In genomic region chr3:71127052-71127451, GRCh38 we compare ENCODE assay signal across 10 cellular contexts.
A peak's percentile ranks its signal among the peaks of the same experiment; 100 is the strongest.
DNase-seq lines count a peak whose midpoint lies in the region; ATAC-seq and TF ChIP-seq lines count a peak whose summit lies in the region.
"Had no signal": no experiment of that assay in that cellular context is flagged by ENCODE, and none has a peak within 500 bp of the region (broad histone marks: within the 10 kb centered on the region; RNA-seq: fewer than 3 reads in every experiment).

No MANE protein-coding gene starts in this region.

- peak overlapping the region in 6 of 11 experiments; percentile 12 to 49 (median 34); a peak in 6 of 22 replicates for H3K27ac ChIP-seq in BLaER1 treated with 17β-estradiol and CSF1 and Interleukin-3, amounts not matched to agents 10 nM and 100 nM
- H3K27ac ChIP-seq in coronary artery: peak overlapping the region; percentile 87 to 90
- H3K27ac ChIP-seq in neural progenitor cell: no peak overlapping the region

- H3K36me3 ChIP-seq in BLaER1 treated with 17β-estradiol and CSF1 and Interleukin-3, amounts not matched to agents 10 nM and 100 nM: 0 out of 22 replicates have a peak, but pooled peaks cover 0 to 5% (median 0%) of the 10 kb centered on the region in 11 experiments
- H3K36me3 ChIP-seq in Loucy (ENCODE audit: insufficient read depth, low read length): no peaks in the 10 kb centered on the region; the same call in 1 of the 2 replicates
- H3K36me3 ChIP-seq in neural progenitor cell: no peaks in the 10 kb centered on the region

- H3K4me2 ChIP-seq in BLaER1 treated with 17β-estradiol and CSF1 and Interleukin-3, amounts not matched to agents 10 nM and 100 nM: peak overlapping the region; percentile 74 to 91 (median 83)
- peak overlapping the region; percentile 77 for H3K4me2 ChIP-seq in Loucy (ENCODE audit: low read depth, low read length, poor library complexity, severe bottlenecking)
- H3K4me2 ChIP-seq in neural progenitor cell: no peak overlapping the region

- DNase-seq in coronary artery (ENCODE audit: low spot score) (no peak), neural progenitor cell (ENCODE audit: low spot score) (no peak), inferior parietal cortex (ENCODE audit: extremely low spot score) (no peak), NCI-H2227 treated with DMSO at 0.1 percent for 48 hours (lab: John Stamatoyannopoulos, UW) (no peak)
- DNase-seq: DMS153, NCI-H748 treated with DMSO at 0.1 percent for 48 hours had no signal

- H3K9me2 ChIP-seq in Loucy (replicated peaks; ENCODE audit: low read depth, low read length): no peaks in the 10 kb centered on the region

- 0 out of 2 replicates have a peak, but pooled peaks cover 4% of the 10 kb centered on the region for H3F3A ChIP-seq in Loucy (ENCODE audit: low read depth)
- H3F3A ChIP-seq in neural progenitor cell (ENCODE audit: low read depth): no peaks in the 10 kb centered on the region

- H2AFZ ChIP-seq in Loucy (ENCODE audit: low read length): no peak overlapping the region
- H2AFZ ChIP-seq in neural progenitor cell (replicated peaks): no peak overlapping the region

- H3K9me3 ChIP-seq in BLaER1 treated with 17β-estradiol and CSF1 and Interleukin-3, amounts not matched to agents 10 nM and 100 nM (replicated peaks in 1 of 11): no peaks in the 10 kb centered on the region
- no peaks in the 10 kb centered on the region for H3K9me3 ChIP-seq in Loucy (ENCODE audit: insufficient read depth, low read depth, low read length)
- no peaks in the 10 kb centered on the region for H3K9me3 ChIP-seq in neural progenitor cell (ENCODE audit: low read depth)

- peak overlapping the region; percentile 23 for H3K27ac Mint-ChIP-seq in neural progenitor cell

- H4K20me1 ChIP-seq in BLaER1 treated with 17β-estradiol and CSF1 and Interleukin-3, amounts not matched to agents 10 nM and 100 nM: peaks cover 0 to 37% (median 0%) of the 10 kb centered on the region in 11 experiments; a peak in 2 of 22 replicates
- H4K20me1 ChIP-seq in Loucy (ENCODE audit: insufficient read depth, low read length, poor library complexity, severe bottlenecking) (peaks cover 7% of the 10 kb centered on the region), neural progenitor cell (ENCODE audit: low read depth) (no peaks in the 10 kb centered on the region)

- peaks cover 55% of the 10 kb centered on the region for H3K79me2 ChIP-seq in Loucy (ENCODE audit: insufficient read depth, low read length)
- no peaks in the 10 kb centered on the region for H3K79me2 ChIP-seq in neural progenitor cell (ENCODE audit: low read depth)

- TF ChIP-seq CTCF in Loucy (conservative IDR thresholded peaks at IDR 0.05; ENCODE audit: low read length) (no peak), coronary artery (IDR thresholded peaks at IDR 0.05) (no peak), neural progenitor cell (IDR thresholded peaks at IDR 0.05) (no peak)

- H3K4me1 ChIP-seq in BLaER1 treated with 17β-estradiol and CSF1 and Interleukin-3, amounts not matched to agents 10 nM and 100 nM: peaks cover 43 to 53% (median 46%) of the 10 kb centered on the region in 10 experiments
- H3K4me1 ChIP-seq in Loucy (ENCODE audit: insufficient read depth, low read length, poor library complexity, severe bottlenecking): peaks cover 62% of the 10 kb centered on the region
- H3K4me1 ChIP-seq in neural progenitor cell: peaks cover 19% of the 10 kb centered on the region

- peaks cover 0 to 12% (median 6%) of the 10 kb centered on the region in 11 experiments; a peak in 10 of 22 replicates for H3K27me3 ChIP-seq in BLaER1 treated with 17β-estradiol and CSF1 and Interleukin-3, amounts not matched to agents 10 nM and 100 nM
- H3K27me3 ChIP-seq in Loucy (ENCODE audit: insufficient read depth, low read length, poor library complexity, severe bottlenecking) (no peaks in the 10 kb centered on the region), neural progenitor cell (no peaks in the 10 kb centered on the region)

- H3K9ac ChIP-seq in BLaER1 treated with 17β-estradiol and CSF1 and Interleukin-3, amounts not matched to agents 10 nM and 100 nM: peak overlapping the region in 9 of 11 experiments; percentile 2 to 81 (median 34); a peak in 11 of 22 replicates
- H3K9ac ChIP-seq in Loucy (ENCODE audit: low read depth, low read length, poor library complexity, severe bottlenecking) (peak overlapping the region; percentile 0), neural progenitor cell (no peak overlapping the region)

- no peaks in the 10 kb centered on the region for H3K36me3 Mint-ChIP-seq in neural progenitor cell

- no peaks in the 10 kb centered on the region for H3K9me3 Mint-ChIP-seq in neural progenitor cell

- no peak overlapping the region for H3K4me3 Mint-ChIP-seq in neural progenitor cell

- peaks cover 55% of the 10 kb centered on the region for H3K4me1 Mint-ChIP-seq in neural progenitor cell

- H3K4me3 ChIP-seq in BLaER1 treated with 17β-estradiol and CSF1 and Interleukin-3, amounts not matched to agents 10 nM and 100 nM: peak overlapping the region in 3 of 10 experiments; percentile 4 to 59 (median 23); a peak in 4 of 20 replicates
- peak overlapping the region; percentile 74 for H3K4me3 ChIP-seq in Loucy (ENCODE audit: low read length, poor library complexity, severe bottlenecking)
- peak overlapping the region; percentile 74 for H3K4me3 ChIP-seq in coronary artery
- H3K4me3 ChIP-seq in neural progenitor cell: no peak overlapping the region

- ATAC-seq in GM21529 (IDR thresholded peaks at IDR 0.05; ENCODE audit: unreplicated experiment) (no peak), GM21619 (IDR thresholded peaks at IDR 0.05; ENCODE audit: unreplicated experiment) (no peak)

- peaks cover 2% of the 10 kb centered on the region for H3K27me3 Mint-ChIP-seq in neural progenitor cell (ENCODE audit: insufficient read depth, low read depth)
